In the genomic region with DNA sequence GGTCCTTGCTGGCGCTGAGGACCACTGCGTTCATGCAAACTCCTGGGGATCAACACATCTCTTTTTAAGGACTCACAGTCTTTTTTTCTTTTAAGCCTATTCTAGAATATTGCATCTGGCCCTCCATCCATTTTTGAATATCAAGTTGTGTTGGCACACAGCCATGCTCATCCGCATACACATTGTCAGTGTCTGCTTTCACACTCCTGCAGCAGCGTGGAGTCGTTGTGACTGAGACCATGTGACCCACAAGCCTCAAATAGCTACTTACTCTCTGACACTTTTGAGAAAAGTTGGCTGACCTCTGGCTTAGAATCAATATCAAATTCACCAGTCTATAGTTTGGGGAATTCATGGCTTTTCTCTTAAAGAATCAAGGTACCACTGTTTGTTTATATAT, we compare ENCODE assay signal across 29 cellular contexts.
"Had no signal": no experiment of that assay in that cellular context is flagged by ENCODE, and none has a peak within 500 bp of the region (broad histone marks: within the 10 kb centered on the region; RNA-seq: fewer than 3 reads in every experiment).

No MANE protein-coding gene starts in this region.

- ATAC-seq: activated T-cell treated with anti-CD3 and anti-CD28 coated beads, Interleukin-2, amount 50 U/mL, for 4 hours; activated T-helper 17 cell treated with anti-CD3 and anti-CD28 coated beads, Interleukin-2, amount 50 U/mL, for 72 hours; esophagus mucosa; foreskin keratinocyte; sciatic nerve; T-helper 17 cell had no signal

- H3K36me3 ChIP-seq: breast epithelium, ovary, thoracic aorta, WERI-Rb-1 had no signal

- H3K9me3 Mint-ChIP-seq: activated CD4-positive, alpha-beta memory T cell treated with anti-CD3 and anti-CD28 coated beads for 36 hours; activated CD4-positive, alpha-beta T cell treated with anti-CD3 and anti-CD28 coated beads, Interleukin-2, amount 10 ng/mL, durations not matched to agents 24 days and 14 days; activated T-cell treated with anti-CD3 and anti-CD28 coated beads, Interleukin-2, amount 50 U/mL, for 4 hours; activated T-helper 17 cell treated with anti-CD3 and anti-CD28 coated beads, Interleukin-2, amount 50 U/mL, for 72 hours; central memory CD8-positive, alpha-beta T cell; dendritic cell treated with granulocyte-macrophage colony-stimulating factor and Interleukin-4, amounts not matched to agents 40 ng/mL and 50 ng/mL, for 4 days; endodermal cell; nephron progenitor cell; stimulated activated naive CD8-positive, alpha-beta T cell treated with anti-CD3 and anti-CD28 coated beads, Interleukin-15, Interleukin-2, amounts not matched to agents 100 ng/mL and 50 ng/mL, for 24 hours had no signal

- DNase-seq: activated CD4-positive, alpha-beta memory T cell treated with anti-CD3 and anti-CD28 coated beads for 36 hours; activated CD4-positive, alpha-beta T cell treated with anti-CD3 and anti-CD28 coated beads, Interleukin-2, amount 10 ng/mL, durations not matched to agents 24 days and 14 days; activated CD4-positive, CD25-positive, alpha-beta regulatory T cell treated with anti-CD3 and anti-CD28 coated beads, Interleukin-2, amount 50 U/mL, for 72 hours; activated CD8-positive, alpha-beta memory T cell treated with anti-CD3 and anti-CD28 coated beads, Interleukin-2, amount 50 U/mL, for 48 hours; activated gamma-delta T cell treated with Interleukin-2 at 50 U/mL for 16 hours; activated naive CD4-positive, alpha-beta T cell treated with anti-CD3 and anti-CD28 coated beads, Interleukin-2, amount 50 U/mL, for 16 hours; activated T-cell treated with anti-CD3 and anti-CD28 coated beads, Interleukin-2, amount 50 U/mL, for 4 hours; amniotic stem cell; endodermal cell; foreskin keratinocyte; mammary epithelial cell; nephron progenitor cell; ovary; stimulated activated CD4-positive, alpha-beta T cell treated with anti-CD3 and anti-CD28 coated beads, Interleukin-12 subunit alpha, Interleukin-12 subunit beta, amount 100 ng/mL, for 4 hours; stimulated activated CD4-positive, alpha-beta T cell treated with anti-CD3 and anti-CD28 coated beads, Interleukin-4, amount 100 ng/mL, for 1 hour; T-helper 17 cell; T1000; trophoblast cell; WERI-Rb-1 had no signal

- H3K36me3 Mint-ChIP-seq: activated CD4-positive, alpha-beta memory T cell treated with anti-CD3 and anti-CD28 coated beads for 36 hours had no signal

- H3K4me1 ChIP-seq: breast epithelium, foreskin keratinocyte had no signal

- H3K4me3 Mint-ChIP-seq: activated CD4-positive, alpha-beta memory T cell treated with anti-CD3 and anti-CD28 coated beads for 36 hours; activated CD4-positive, alpha-beta T cell treated with anti-CD3 and anti-CD28 coated beads, Interleukin-2, amount 10 ng/mL, durations not matched to agents 24 days and 14 days; activated T-cell treated with anti-CD3 and anti-CD28 coated beads, Interleukin-2, amount 50 U/mL, for 4 hours; activated T-helper 17 cell treated with anti-CD3 and anti-CD28 coated beads, Interleukin-2, amount 50 U/mL, for 72 hours; central memory CD8-positive, alpha-beta T cell; dendritic cell treated with granulocyte-macrophage colony-stimulating factor and Interleukin-4, amounts not matched to agents 40 ng/mL and 50 ng/mL, for 4 days; endodermal cell; nephron progenitor cell; stimulated activated naive CD8-positive, alpha-beta T cell treated with anti-CD3 and anti-CD28 coated beads, Interleukin-15, Interleukin-2, amounts not matched to agents 100 ng/mL and 50 ng/mL, for 24 hours; T-helper 17 cell had no signal

- H3K4me3 ChIP-seq: breast epithelium, ovary, skin epidermis, thoracic aorta had no signal

- H3K4me1 Mint-ChIP-seq: activated CD4-positive, alpha-beta T cell treated with anti-CD3 and anti-CD28 coated beads, Interleukin-2, amount 10 ng/mL, durations not matched to agents 24 days and 14 days; activated T-helper 17 cell treated with anti-CD3 and anti-CD28 coated beads, Interleukin-2, amount 50 U/mL, for 72 hours; central memory CD8-positive, alpha-beta T cell; T-helper 17 cell had no signal

- H3K9me3 ChIP-seq: breast epithelium, ovary, thoracic aorta had no signal

- H3K27me3 ChIP-seq: foreskin keratinocyte, ovary had no signal

- H3K27ac Mint-ChIP-seq: activated CD4-positive, alpha-beta memory T cell treated with anti-CD3 and anti-CD28 coated beads for 36 hours; activated CD4-positive, alpha-beta T cell treated with anti-CD3 and anti-CD28 coated beads, Interleukin-2, amount 10 ng/mL, durations not matched to agents 24 days and 14 days; activated T-helper 17 cell treated with anti-CD3 and anti-CD28 coated beads, Interleukin-2, amount 50 U/mL, for 72 hours; dendritic cell treated with granulocyte-macrophage colony-stimulating factor and Interleukin-4, amounts not matched to agents 40 ng/mL and 50 ng/mL, for 4 days; endodermal cell; progenitor cell of endocrine pancreas; stimulated activated naive CD8-positive, alpha-beta T cell treated with anti-CD3 and anti-CD28 coated beads, Interleukin-15, Interleukin-2, amounts not matched to agents 100 ng/mL and 50 ng/mL, for 24 hours; T-helper 17 cell had no signal

- H3K27ac ChIP-seq: breast epithelium, foreskin keratinocyte, ovary, skin epidermis, thoracic aorta, WERI-Rb-1 had no signal

- H3K27me3 Mint-ChIP-seq: activated CD4-positive, alpha-beta memory T cell treated with anti-CD3 and anti-CD28 coated beads for 36 hours; activated CD4-positive, alpha-beta T cell treated with anti-CD3 and anti-CD28 coated beads, Interleukin-2, amount 10 ng/mL, durations not matched to agents 24 days and 14 days; activated T-helper 17 cell treated with anti-CD3 and anti-CD28 coated beads, Interleukin-2, amount 50 U/mL, for 72 hours; progenitor cell of endocrine pancreas; stimulated activated naive CD8-positive, alpha-beta T cell treated with anti-CD3 and anti-CD28 coated beads, Interleukin-15, Interleukin-2, amounts not matched to agents 100 ng/mL and 50 ng/mL, for 24 hours; T-helper 17 cell had no signal
